11 cellular contexts compared by ENCODE assay signal in the genomic region with DNA sequence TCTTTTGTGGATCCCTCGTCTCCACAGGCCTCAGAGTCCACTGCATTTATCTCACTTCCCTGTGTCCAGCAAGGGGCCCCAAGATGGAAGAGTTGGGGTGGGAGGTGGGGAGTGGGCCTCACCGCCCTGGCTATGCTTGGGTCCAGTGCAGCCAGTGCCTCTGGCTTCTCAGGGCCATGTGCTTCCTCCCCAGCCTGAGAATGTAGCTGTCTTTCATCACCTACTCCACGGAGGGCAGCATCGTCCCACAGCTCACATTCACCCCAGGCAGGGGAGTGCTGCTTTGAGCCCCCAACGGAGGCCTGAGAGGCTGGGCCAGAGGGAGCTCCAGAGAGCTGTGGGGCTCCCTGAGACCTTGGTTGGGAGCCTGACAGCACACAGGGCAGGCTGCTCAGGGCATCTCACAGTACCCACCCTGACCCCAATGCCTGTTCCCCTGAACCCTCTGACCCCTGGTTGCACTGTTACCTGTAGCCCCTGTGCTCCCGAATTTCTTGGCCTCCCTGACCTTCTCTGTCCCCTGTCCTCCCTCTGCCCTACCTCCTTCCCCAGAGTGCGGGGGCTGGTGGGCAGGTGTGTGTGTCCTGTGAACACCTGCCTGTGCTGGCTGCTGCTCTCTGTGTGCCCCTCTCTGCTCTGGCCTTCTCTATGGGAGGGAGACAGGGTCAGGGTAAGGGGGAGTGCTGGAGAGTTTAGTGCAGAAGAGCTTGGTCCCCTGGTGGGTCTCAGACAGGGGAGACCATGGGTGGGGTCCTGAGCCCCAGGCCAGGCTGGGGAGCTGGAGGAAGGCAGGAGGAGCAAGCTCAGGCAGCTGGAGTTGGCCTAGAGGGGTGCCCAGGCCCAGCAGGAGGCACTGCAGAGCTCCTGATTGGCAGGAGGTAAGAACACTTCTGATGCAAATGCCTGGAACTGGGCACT. TPM values are rescaled to one million over a fixed set of nuclear protein-coding genes. Genes with fewer than 3 reads are reported as not detected.
DNase-seq lines count a peak whose midpoint lies in the region; ATAC-seq and TF ChIP-seq lines count a peak whose summit lies in the region.
"Had no signal": no experiment of that assay in that cellular context is flagged by ENCODE, and none has a peak within 500 bp of the region (broad histone marks: within the 10 kb centered on the region; RNA-seq: fewer than 3 reads in every experiment).

No MANE protein-coding gene starts in this region.

- no peaks in the 10 kb centered on the region for H3K4me1 Mint-ChIP-seq in stimulated activated effector memory CD8-positive, alpha-beta T cell treated with anti-CD3 and anti-CD28 coated beads, Interleukin-12 subunit alpha, Interleukin-12 subunit beta, amount 100 ng/mL, for 72 hours

- ATAC-seq in stimulated activated effector memory CD8-positive, alpha-beta T cell treated with anti-CD3 and anti-CD28 coated beads, Interleukin-12 subunit alpha, Interleukin-12 subunit beta, amount 100 ng/mL, for 72 hours, result peak; percentile 4

- POLR2A ChIA-PET in RWPE1 (lab: Yijun Ruan, JAX; ENCODE audit: low non-redundant PET), result no interaction called here

- CTCF ChIA-PET in RWPE1 (lab: Yijun Ruan, JAX), result interaction anchor here (0.7 kb wide), 1 partner anchor 8 kb away, joined by 3 read pairs; no protein-coding TSS in a partner anchor

- no peaks in the 10 kb centered on the region for H3K9me3 Mint-ChIP-seq in stimulated activated effector memory CD8-positive, alpha-beta T cell treated with anti-CD3 and anti-CD28 coated beads, Interleukin-12 subunit alpha, Interleukin-12 subunit beta, amount 100 ng/mL, for 72 hours

- H3K4me3 Mint-ChIP-seq in stimulated activated effector memory CD8-positive, alpha-beta T cell treated with anti-CD3 and anti-CD28 coated beads, Interleukin-12 subunit alpha, Interleukin-12 subunit beta, amount 100 ng/mL, for 72 hours, result no peak overlapping the region

- no peaks in the 10 kb centered on the region for H3K36me3 ChIP-seq in H7 (replicated peaks; ENCODE audit: control insufficient read depth, insufficient read depth, low read length)

- TF ChIP-seq CTCF in RWPE1 (conservative IDR thresholded peaks at IDR 0.05; ENCODE audit: low read depth) (no peak), fibroblast of villous mesenchyme (IDR thresholded peaks at IDR 0.05; ENCODE audit: insufficient read depth, low read depth, low read length) (no peak), coronary artery (IDR thresholded peaks at IDR 0.05) (no peak)

- no peaks in the 10 kb centered on the region; the same call in 1 of the 2 replicates for H3K27me3 ChIP-seq in H7 (ENCODE audit: control insufficient read depth, insufficient read depth, low read length)

- H3K27ac ChIP-seq in RWPE1 (peak overlapping the region; percentile 86), coronary artery (peak overlapping the region in 1 of 2 donors; percentile 13)

- H3K4me3 ChIP-seq in fibroblast of villous mesenchyme (ENCODE audit: low read depth, low read length), result no peak overlapping the region
- no peak overlapping the region for H3K4me3 ChIP-seq in coronary artery
- H3K4me3 ChIP-seq in H7 (ENCODE audit: insufficient read depth, low read depth, low read length), result no peak overlapping the region

- peak overlapping the region; percentile 44 for H3K27ac Mint-ChIP-seq in stimulated activated effector memory CD8-positive, alpha-beta T cell treated with anti-CD3 and anti-CD28 coated beads, Interleukin-12 subunit alpha, Interleukin-12 subunit beta, amount 100 ng/mL, for 72 hours

- no peaks in the 10 kb centered on the region for H3K36me3 Mint-ChIP-seq in stimulated activated effector memory CD8-positive, alpha-beta T cell treated with anti-CD3 and anti-CD28 coated beads, Interleukin-12 subunit alpha, Interleukin-12 subunit beta, amount 100 ng/mL, for 72 hours

- DNase-seq in activated CD4-positive, alpha-beta T cell treated with anti-CD3 and anti-CD28 coated beads for 48 hours, result peak; percentile 15
- no peak for DNase-seq in activated CD4-positive, alpha-beta T cell treated with anti-CD3 and anti-CD28 coated beads, Interleukin-2, amount 50 U/mL, for 4 hours
- no peak for DNase-seq in RWPE1 (ENCODE audit: low spot score)
- DNase-seq in fibroblast of villous mesenchyme (ENCODE audit: low read depth), result peak; percentile 32
- peak in 1 of 2 donors; percentile 50 for DNase-seq in stimulated activated effector memory CD8-positive, alpha-beta T cell treated with anti-CD3 and anti-CD28 coated beads, Interleukin-12 subunit alpha, Interleukin-12 subunit beta, amount 100 ng/mL, for 72 hours (ENCODE audit: low spot score in 2 of 2)
- no peak for DNase-seq in coronary artery (ENCODE audit: low spot score)
- DNase-seq in H7, result no peak
- DNase-seq in NAMALWA (ENCODE audit: low spot score), result no peak
- DNase-seq: activated T-cell treated with anti-CD3 and anti-CD28 coated beads for 4 hours had no signal

RNA-seq across cellular contexts. Expression of a gene that starts 19.6 kb away (rescaled TPM):
- under 0.01 TPM in 1 of 2 replicates, not detected in the other for total RNA-seq in fibroblast of villous mesenchyme
- total RNA-seq in H7 (2014; rRNA removed; shearing (Covaris generic)), result 3.0 and 4.5 TPM in 2 replicates
- total RNA-seq: right cardiac atrium had no signal

RNA-seq across cellular contexts. Expression of a gene that starts 55.5 kb away (rescaled TPM):
- not detected in 2 replicates for total RNA-seq in fibroblast of villous mesenchyme
- not detected in 2 replicates for total RNA-seq in H7 (2014; rRNA removed; shearing (Covaris generic))
- total RNA-seq: dermis microvascular lymphatic vessel endothelial cell, right cardiac atrium had no signal

Comparison
In these comparisons a context has a peak if more than half of its experiments do, and no peak if none do; other contexts are left out.
1. DNase-seq: peak in activated CD4-positive, alpha-beta T cell treated with anti-CD3 and anti-CD28 coated beads for 48 hours (single experiment) and fibroblast of villous mesenchyme (single experiment); none in activated CD4-positive, alpha-beta T cell treated with anti-CD3 and anti-CD28 coated beads, Interleukin-2, amount 50 U/mL, for 4 hours (0 of 2), RWPE1 (single experiment), coronary artery (single experiment), H7 (single experiment) and NAMALWA (single experiment).